8 cellular contexts compared by ENCODE assay signal in genomic region chr6:47787620-47788497, GRCh38. TPM values are rescaled to one million over a fixed set of nuclear protein-coding genes. Genes with fewer than 3 reads are reported as not detected.
DNase-seq lines count a peak whose midpoint lies in the region; ATAC-seq and TF ChIP-seq lines count a peak whose summit lies in the region.

No MANE protein-coding gene starts in this region.

- TF ChIP-seq POLR2A in body of pancreas (IDR thresholded peaks at IDR 0.05): no peak
- TF ChIP-seq POLR2A in spleen (IDR thresholded peaks at IDR 0.05): no peak

- DNase-seq in NK-92 treated with Interleukin-12 subunit alpha and Interleukin-12 subunit beta, amount 100 ng/mL, for 24 hours (lab: John Stamatoyannopoulos, UW): peak; percentile 12
- no peak for DNase-seq in NK-92 (lab: John Stamatoyannopoulos, UW; ENCODE audit: unreplicated experiment)
- peak; percentile 81 for DNase-seq in NCI-H146 (lab: John Stamatoyannopoulos, UW)
- DNase-seq in T1000 (lab: John Stamatoyannopoulos, UW): peak; percentile 36
- peak; percentile 63 to 76 (median 68) for DNase-seq in body of pancreas
- DNase-seq in inferior parietal cortex (ENCODE audit: extremely low spot score): peak; percentile 78
- DNase-seq in spleen: peak; percentile 85

- TF ChIP-seq CTCF in body of pancreas (IDR thresholded peaks at IDR 0.05): peak; percentile 75 to 91 (median 86)
- peak; percentile 24 to 85 (median 76) for TF ChIP-seq CTCF in spleen (IDR thresholded peaks at IDR 0.05 in 8 of 11, conservative IDR thresholded peaks at IDR 0.05 in 3 of 11)

- H3K4me1 ChIP-seq in body of pancreas: no peaks in the 10 kb centered on the region
- H3K4me1 ChIP-seq in spleen: peaks cover 0 to 8% (median 7%) of the 10 kb centered on the region in 6 donors

- peak; percentile 88 for ATAC-seq in HG02759 (IDR thresholded peaks at IDR 0.05; ENCODE audit: unreplicated experiment)
- peak; percentile 77 for ATAC-seq in body of pancreas

- H3K9me3 ChIP-seq in body of pancreas (no peaks in the 10 kb centered on the region), spleen (no peaks in the 10 kb centered on the region)

- no peak overlapping the region for H3K27ac ChIP-seq in body of pancreas
- no peak overlapping the region for H3K27ac ChIP-seq in spleen

- H3K36me3 ChIP-seq in body of pancreas (replicated peaks in 1 of 2; ENCODE audit: insufficient read depth in 1 of 2, low read depth in 2 of 2) (no peaks in the 10 kb centered on the region), spleen (no peaks in the 10 kb centered on the region)

- H3K27me3 ChIP-seq in body of pancreas: no peaks in the 10 kb centered on the region
- peaks cover 0 to 22% (median 4%) of the 10 kb centered on the region in 7 donors for H3K27me3 ChIP-seq in spleen (replicated peaks in 1 of 7)

- H3K4me3 ChIP-seq in body of pancreas (no peak overlapping the region), spleen (peak overlapping the region in 1 of 8 donors; percentile 35)

- 11 to 14% methylated on average over 20 of the region's 20 CpGs for WGBS in body of pancreas, 2 donors
- WGBS in spleen, 5 donors: 20 to 26% (median 23%) methylated on average over 20 of the region's 20 CpGs

- intact Hi-C loops in body of pancreas (cut with DNase I): loop anchor here (10.0 kb wide), 1 partner anchor 373 kb away; no protein-coding TSS in a partner anchor
- intact Hi-C loops in spleen (cut with DNase I; ENCODE audit: low total_unique reads): no loop called here

RNA-seq across cellular contexts. Expression of gene OPN5, which starts 6.0 kb away (rescaled TPM):
- total RNA-seq in body of pancreas (not detected), spleen (not detected)
- polyA plus RNA-seq in spleen: not detected
